In the genomic region with DNA sequence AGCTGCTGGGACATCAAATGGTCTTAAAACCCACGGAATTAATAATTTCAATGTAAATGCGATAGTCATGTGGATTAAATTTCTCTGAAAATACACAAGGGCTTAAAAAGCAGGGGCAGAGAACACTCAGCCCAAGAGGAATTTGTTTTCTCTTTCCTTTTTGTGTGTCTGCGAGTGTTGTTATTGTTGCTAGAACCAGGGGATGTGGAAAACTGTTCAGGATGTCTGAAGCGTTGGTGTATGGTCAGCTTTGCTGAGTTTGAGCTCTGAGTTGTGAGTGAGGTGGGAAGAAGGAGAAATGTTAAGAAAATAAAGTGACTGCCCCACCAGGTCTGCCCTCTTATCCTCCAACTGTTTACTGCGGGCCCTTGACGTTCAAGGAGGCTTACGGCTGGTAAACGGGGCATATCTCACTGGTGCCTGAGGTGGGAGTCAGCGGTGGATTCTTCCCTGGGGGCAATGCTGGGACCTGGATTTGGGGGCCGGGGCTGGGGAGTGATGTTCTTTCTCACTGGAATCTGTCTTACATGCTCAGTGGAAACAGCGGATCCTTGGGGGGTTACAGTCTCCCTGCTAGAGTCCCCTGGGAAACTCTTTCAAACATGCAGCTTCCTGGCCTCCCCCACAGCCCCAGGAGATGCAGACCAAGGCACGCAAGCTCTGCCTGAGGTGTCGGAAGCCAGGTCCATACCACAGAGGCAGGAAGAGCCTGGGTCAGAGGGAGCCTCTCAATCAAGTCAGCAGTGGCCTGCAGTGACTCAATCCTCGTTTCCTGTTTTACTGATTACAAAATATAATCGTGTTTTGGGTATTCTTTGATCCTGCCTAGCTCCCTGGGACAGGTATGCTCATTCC, we compare ENCODE assay signal across 9 cellular contexts. TPM values are rescaled to one million over a fixed set of nuclear protein-coding genes. Genes with fewer than 3 reads are reported as not detected.
A peak's percentile ranks its signal among the peaks of the same experiment; 100 is the strongest.
DNase-seq lines count a peak whose midpoint lies in the region; ATAC-seq and TF ChIP-seq lines count a peak whose summit lies in the region.
"Had no signal": no experiment of that assay in that cellular context is flagged by ENCODE, and none has a peak within 500 bp of the region (broad histone marks: within the 10 kb centered on the region; RNA-seq: fewer than 3 reads in every experiment).

No MANE protein-coding gene starts in this region.

- CTCF ChIA-PET in WTC11 (lab: Charles Lee): interaction anchor here (0.7 to 1.8 kb wide), 13 partner anchors 11 to 148 kb away, joined by 3 to 18 read pairs (median 3); no protein-coding TSS in a partner anchor

- peak overlapping the region; percentile 4 for H3K18ac ChIP-seq in mesendoderm (ENCODE audit: low read length)

- WGBS in mesendoderm (ENCODE audit: extremely low coverage, insufficient coverage, low lambda C conversion rate): no CpG with 5 or more reads among the region's 15 CpGs

- no peak overlapping the region for H3K4me2 ChIP-seq in mesendoderm (ENCODE audit: low read length)

- H3K9me3 Mint-ChIP-seq in WTC11: peaks cover 32% of the 10 kb centered on the region

- H3K56ac ChIP-seq in mesendoderm (ENCODE audit: low read length): no peak overlapping the region

- H4K8ac ChIP-seq in mesendoderm (ENCODE audit: low read depth, low read length): no peak overlapping the region

- no peaks in the 10 kb centered on the region for H3K36me3 ChIP-seq in mesendoderm (ENCODE audit: control insufficient read depth, insufficient read depth, low read length)

- TF ChIP-seq CTCF in GM10266 (IDR thresholded peaks at IDR 0.05; ENCODE audit: control insufficient read depth, insufficient read depth, low read depth, missing control alignments): no peak
- no peak for TF ChIP-seq CTCF in WTC11 (IDR thresholded peaks at IDR 0.05)

- H2BK15ac ChIP-seq in mesendoderm (replicated peaks; ENCODE audit: low read depth): no peak overlapping the region

- H3K27ac Mint-ChIP-seq in WTC11: no peak overlapping the region

- H3K4me1 ChIP-seq in mesendoderm (ENCODE audit: control insufficient read depth, low read depth, low read length): peaks cover 3% of the 10 kb centered on the region

- peak; percentile 85 for ATAC-seq in HG02610 (IDR thresholded peaks at IDR 0.05; ENCODE audit: unreplicated experiment)
- no peak for ATAC-seq in WTC11
- no peak for ATAC-seq in HG03135 (IDR thresholded peaks at IDR 0.05; ENCODE audit: unreplicated experiment)
- no peak for ATAC-seq in HG03025 (IDR thresholded peaks at IDR 0.05; ENCODE audit: low FRiP score, unreplicated experiment)
- ATAC-seq: left cardiac atrium had no signal

- H3K27me3 Mint-ChIP-seq in WTC11 (ENCODE audit: low read depth): peaks cover 7% of the 10 kb centered on the region

- H2BK5ac ChIP-seq in mesendoderm (ENCODE audit: low read length): no peak overlapping the region

- no peaks in the 10 kb centered on the region for H3K79me2 ChIP-seq in mesendoderm (ENCODE audit: control insufficient read depth, insufficient read depth, low read length)

- no peak overlapping the region for H4K5ac ChIP-seq in mesendoderm (ENCODE audit: low read length)

- POLR2A ChIA-PET in WTC11 (lab: Charles Lee): no interaction called here

- H3K27ac ChIP-seq in mesendoderm (ENCODE audit: low read depth, low read length): peak overlapping the region; percentile 13

- H3K36me3 Mint-ChIP-seq in WTC11: 0 out of 2 replicates have a peak, but pooled peaks cover 5% of the 10 kb centered on the region

- no peaks in the 10 kb centered on the region for H3K27me3 ChIP-seq in mesendoderm (ENCODE audit: insufficient read depth, low read length, poor library complexity)

- no peak overlapping the region for H2AK5ac ChIP-seq in mesendoderm (ENCODE audit: low read length)

- no peak overlapping the region for H2BK120ac ChIP-seq in mesendoderm (ENCODE audit: low read depth, low read length)

- DNase-seq in GM10266 (ENCODE audit: extremely low spot score) (peak; percentile 37), WTC11 (ENCODE audit: low spot score) (peak; percentile 5), mesendoderm (peak; percentile 71), NCI-H748 (lab: John Stamatoyannopoulos, UW; ENCODE audit: unreplicated experiment) (no peak)
- DNase-seq in stimulated activated CD4-positive, alpha-beta T cell treated with anti-CD3 and anti-CD28 coated beads, Interleukin-4, amount 100 ng/mL, for 1 hour: no peak
- DNase-seq: left cardiac atrium had no signal

- no peaks in the 10 kb centered on the region for H3K79me1 ChIP-seq in mesendoderm (ENCODE audit: low read length)

- no peaks in the 10 kb centered on the region for H3K4me1 Mint-ChIP-seq in WTC11

- H3K9ac ChIP-seq in mesendoderm (ENCODE audit: low read length): no peak overlapping the region

- H3K4me3 Mint-ChIP-seq in WTC11: no peak overlapping the region

- H3K23ac ChIP-seq in mesendoderm (ENCODE audit: low read length): no peak overlapping the region

- H3K4me3 ChIP-seq in mesendoderm (ENCODE audit: low read length): no peak overlapping the region

- H3K4ac ChIP-seq in mesendoderm (ENCODE audit: low read depth, low read length): peak overlapping the region; percentile 46

TF ChIP-seq in WTC11, 78 proteins besides CTCF, POLR2A, EP300 and RAD21:
- TF ChIP-seq NR2C2 (CRISPR knock-in tag; IDR thresholded peaks at IDR 0.05) (no peak), IRF2 (CRISPR knock-in tag; IDR thresholded peaks at IDR 0.05; ENCODE audit: borderline replicate concordance, low read depth) (no peak), MXD4 (CRISPR knock-in tag; IDR thresholded peaks at IDR 0.05; ENCODE audit: borderline replicate concordance) (no peak), NFATC4 (CRISPR knock-in tag; IDR thresholded peaks at IDR 0.05) (no peak), ZNF317 (CRISPR knock-in tag; IDR thresholded peaks at IDR 0.05; ENCODE audit: borderline replicate concordance, low read depth) (no peak), TEAD4 (CRISPR knock-in tag; IDR thresholded peaks at IDR 0.05) (no peak), ESRRA (CRISPR knock-in tag; IDR thresholded peaks at IDR 0.05; ENCODE audit: borderline replicate concordance) (no peak)
- TF ChIP-seq, protein P1, sequence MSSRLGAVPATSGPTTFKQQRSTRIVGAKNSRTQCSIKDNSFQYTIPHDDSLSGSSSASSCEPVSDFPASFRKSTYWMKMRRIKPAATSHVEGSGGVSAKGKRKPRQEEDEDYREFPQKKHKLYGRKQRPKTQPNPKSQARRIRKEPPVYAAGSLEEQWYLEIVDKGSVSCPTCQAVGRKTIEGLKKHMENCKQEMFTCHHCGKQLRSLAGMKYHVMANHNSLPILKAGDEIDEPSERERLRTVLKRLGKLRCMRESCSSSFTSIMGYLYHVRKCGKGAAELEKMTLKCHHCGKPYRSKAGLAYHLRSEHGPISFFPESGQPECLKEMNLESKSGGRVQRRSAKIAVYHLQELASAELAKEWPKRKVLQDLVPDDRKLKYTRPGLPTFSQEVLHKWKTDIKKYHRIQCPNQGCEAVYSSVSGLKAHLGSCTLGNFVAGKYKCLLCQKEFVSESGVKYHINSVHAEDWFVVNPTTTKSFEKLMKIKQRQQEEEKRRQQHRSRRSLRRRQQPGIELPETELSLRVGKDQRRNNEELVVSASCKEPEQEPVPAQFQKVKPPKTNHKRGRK (CRISPR knock-in tag; IDR thresholded peaks at IDR 0.05; ENCODE audit: borderline replicate concordance): no peak
- TF ChIP-seq, protein P2, sequence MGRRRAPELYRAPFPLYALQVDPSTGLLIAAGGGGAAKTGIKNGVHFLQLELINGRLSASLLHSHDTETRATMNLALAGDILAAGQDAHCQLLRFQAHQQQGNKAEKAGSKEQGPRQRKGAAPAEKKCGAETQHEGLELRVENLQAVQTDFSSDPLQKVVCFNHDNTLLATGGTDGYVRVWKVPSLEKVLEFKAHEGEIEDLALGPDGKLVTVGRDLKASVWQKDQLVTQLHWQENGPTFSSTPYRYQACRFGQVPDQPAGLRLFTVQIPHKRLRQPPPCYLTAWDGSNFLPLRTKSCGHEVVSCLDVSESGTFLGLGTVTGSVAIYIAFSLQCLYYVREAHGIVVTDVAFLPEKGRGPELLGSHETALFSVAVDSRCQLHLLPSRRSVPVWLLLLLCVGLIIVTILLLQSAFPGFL (CRISPR knock-in tag; IDR thresholded peaks at IDR 0.05; ENCODE audit: borderline replicate concordance): no peak

RNA-seq across cellular contexts. Expression of a gene that starts 41.8 kb away (rescaled TPM):
- 0.11 to 0.60 TPM (median 0.15 TPM) in 3 replicates for total RNA-seq in WTC11 (2021)
- 0.10 TPM for polyA plus RNA-seq in mesendoderm (2013, experiment 1 of 2)
- polyA plus RNA-seq in mesendoderm (2013, experiment 2 of 2): 0.07 TPM

Comparison
In these comparisons a context has a peak if more than half of its experiments do, and no peak if none do; other contexts are left out.
1. DNase-seq: peak in GM10266 (single experiment), WTC11 (single experiment) and mesendoderm (single experiment); none in stimulated activated CD4-positive, alpha-beta T cell treated with anti-CD3 and anti-CD28 coated beads, Interleukin-4, amount 100 ng/mL, for 1 hour (single experiment) and NCI-H748 (single experiment).